ENCODE assay signal across 9 cellular contexts in genomic region chr2:207254526-207255464, GRCh38.
DNase-seq lines count a peak whose midpoint lies in the region; ATAC-seq and TF ChIP-seq lines count a peak whose summit lies in the region.
"Had no signal": no experiment of that assay in that cellular context is flagged by ENCODE, and none has a peak within 500 bp of the region (broad histone marks: within the 10 kb centered on the region; RNA-seq: fewer than 3 reads in every experiment).

No MANE protein-coding gene starts in this region.

- no peak overlapping the region for H2AK5ac ChIP-seq in neuronal stem cell (ENCODE audit: low read depth, low read length)

- no peak overlapping the region for H2BK12ac ChIP-seq in neuronal stem cell (ENCODE audit: low read length)

- H4K91ac ChIP-seq in neuronal stem cell (ENCODE audit: low read depth, low read length, poor library complexity) = no peak overlapping the region

- H3K4me2 ChIP-seq in neuronal stem cell (ENCODE audit: insufficient read depth, low read length, poor library complexity, severe bottlenecking) = no peak overlapping the region

- no peak for ATAC-seq in HG02981 (IDR thresholded peaks at IDR 0.05; ENCODE audit: unreplicated experiment)

- no peak overlapping the region for H3K23ac ChIP-seq in neuronal stem cell (ENCODE audit: low read depth, low read length, poor library complexity)

- in situ Hi-C loops in brain microvascular endothelial cell (cut with HindIII; ENCODE audit: low pct_ligation_motif_present, low sequenced_read_pairs) = no loop called here

- H3K27me3 ChIP-seq in brain microvascular endothelial cell (replicated peaks) (no peaks in the 10 kb centered on the region), neuronal stem cell (ENCODE audit: control insufficient read depth in 3 of 3, insufficient read depth in 3 of 3, low read depth in 1 of 3, low read length in 3 of 3) (no peaks in the 10 kb centered on the region)

- H2BK15ac ChIP-seq in neuronal stem cell (ENCODE audit: low read length) = no peak overlapping the region

- H3K79me1 ChIP-seq in neuronal stem cell (ENCODE audit: low read depth, low read length) = no peaks in the 10 kb centered on the region

- TF ChIP-seq CTCF in brain microvascular endothelial cell (IDR thresholded peaks at IDR 0.05; ENCODE audit: low read depth, low read length, missing control alignments) = no peak

- no peak overlapping the region for H3K9ac ChIP-seq in neuronal stem cell (ENCODE audit: low read depth, low read length, poor library complexity)

- no peak overlapping the region for H3K14ac ChIP-seq in neuronal stem cell (ENCODE audit: low read length)

- H4K8ac ChIP-seq in neuronal stem cell (ENCODE audit: low read depth, low read length) = no peak overlapping the region

- H3K9me3 ChIP-seq in neuronal stem cell (replicated peaks in 1 of 2; ENCODE audit: control insufficient read depth in 2 of 2, insufficient read depth in 1 of 2, low read depth in 1 of 2, low read length in 2 of 2) = no peaks in the 10 kb centered on the region

- no peak overlapping the region for H3K18ac ChIP-seq in neuronal stem cell (ENCODE audit: low read length)

- no CpG with 5 or more reads among the region's 9 CpGs for WGBS in neuronal stem cell (ENCODE audit: extremely low coverage in 2 of 2, insufficient read length in 2 of 2, insufficient replicate concordance in 1 of 2), 2 donors

- H2BK120ac ChIP-seq in neuronal stem cell (ENCODE audit: low read depth, low read length) = no peak overlapping the region

- H3K4ac ChIP-seq in neuronal stem cell (ENCODE audit: low read length) = no peak overlapping the region

- H3K36me3 ChIP-seq in brain microvascular endothelial cell (replicated peaks) (no peaks in the 10 kb centered on the region), neuronal stem cell (replicated peaks in 1 of 2; ENCODE audit: control insufficient read depth in 2 of 2, insufficient read depth in 2 of 2, low read length in 2 of 2) (no peaks in the 10 kb centered on the region)

- no peak overlapping the region for H2BK5ac ChIP-seq in neuronal stem cell (ENCODE audit: low read length)

- DNase-seq in Daoy (ENCODE audit: low read depth) (peak; percentile 38), MV-4-11 (lab: John Stamatoyannopoulos, UW) (peak; percentile 81), brain microvascular endothelial cell (peak; percentile 57), neuronal stem cell (ENCODE audit: low spot score) (no peak), epidermal melanocyte (ENCODE audit: insufficient read length, low spot score) (no peak), NCI-H1105 (lab: John Stamatoyannopoulos, UW) (no peak)
- DNase-seq in stimulated activated naive CD4-positive, alpha-beta T cell (lab: John Stamatoyannopoulos, UW) = no peak
- DNase-seq: activated B cell treated with CpG ODN at 0.5 μM for 24 hours had no signal

- H3K27ac ChIP-seq in brain microvascular endothelial cell (peak overlapping the region; percentile 90), neuronal stem cell (replicated peaks; ENCODE audit: low read length) (no peak overlapping the region)

- H3K4me3 ChIP-seq in brain microvascular endothelial cell (ENCODE audit: low read depth, low read length) (no peak overlapping the region), neuronal stem cell (ENCODE audit: low read length in 2 of 2) (no peak overlapping the region)

- H3K4me1 ChIP-seq in neuronal stem cell (ENCODE audit: control insufficient read depth in 2 of 2, insufficient read depth in 1 of 2, low read depth in 1 of 2, low read length in 2 of 2) = peaks cover 32 to 72% of the 10 kb centered on the region in 2 donors

- H2AFZ ChIP-seq in neuronal stem cell (ENCODE audit: low read length) = peak overlapping the region; percentile 32

Comparison
In these comparisons a context has a peak if more than half of its experiments do, and no peak if none do; other contexts are left out.
1. DNase-seq: peak in Daoy (single experiment), MV-4-11 (single experiment) and brain microvascular endothelial cell (single experiment); none in neuronal stem cell (single experiment), epidermal melanocyte (single experiment), stimulated activated naive CD4-positive, alpha-beta T cell (0 of 6) and NCI-H1105 (single experiment).